In genomic region chr3:63724987-63725386, GRCh38 we compare ENCODE assay signal across 12 cellular contexts.
DNase-seq lines count a peak whose midpoint lies in the region; ATAC-seq and TF ChIP-seq lines count a peak whose summit lies in the region.
"Had no signal": no experiment of that assay in that cellular context is flagged by ENCODE, and none has a peak within 500 bp of the region (broad histone marks: within the 10 kb centered on the region; RNA-seq: fewer than 3 reads in every experiment).

No MANE protein-coding gene starts in this region.

- no peak for ATAC-seq in HG02885 (IDR thresholded peaks at IDR 0.05; ENCODE audit: poor library complexity, unreplicated experiment)
- ATAC-seq in sciatic nerve: no peak
- ATAC-seq in psoas muscle: no peak
- ATAC-seq: activated CD4-positive, alpha-beta T cell treated with anti-CD3 and anti-CD28 coated beads for 36 hours; effector memory CD8-positive, alpha-beta T cell had no signal

- 1% methylated on average over 3 of the region's 3 CpGs for WGBS in GM23248 (ENCODE audit: low coverage in 1 of 2, low lambda C conversion rate in 2 of 2, missing lambda C conversion rate in 2 of 2), 2 experiments
- WGBS in psoas muscle, 3 donors: 69 to 75% (median 69%) methylated on average over 3 of the region's 3 CpGs

- H3K4me3 ChIP-seq in GM23248 (peak overlapping the region; percentile 25; the same call in 1 of the 2 replicates), foreskin fibroblast (ENCODE audit: low read depth in 1 of 2, low read length in 2 of 2) (no peak overlapping the region), retinal pigment epithelial cell (ENCODE audit: low read length) (no peak overlapping the region), psoas muscle (no peak overlapping the region)

- peak overlapping the region; percentile 49 for H3K27ac ChIP-seq in GM23248
- no peak overlapping the region for H3K27ac ChIP-seq in psoas muscle

- TF ChIP-seq CTCF in foreskin fibroblast (IDR thresholded peaks at IDR 0.05; ENCODE audit: low read depth, low read length): no peak
- TF ChIP-seq CTCF in retinal pigment epithelial cell (conservative IDR thresholded peaks at IDR 0.05; ENCODE audit: low read depth, low read length): no peak
- TF ChIP-seq CTCF in psoas muscle (IDR thresholded peaks at IDR 0.05): no peak

- peak; percentile 85 for DNase-seq in GM23248
- peak; percentile 37 for DNase-seq in T1000 (lab: John Stamatoyannopoulos, UW)
- DNase-seq in foreskin fibroblast: peak; percentile 84 to 90
- DNase-seq in retinal pigment epithelial cell (ENCODE audit: low read depth): peak; percentile 88
- DNase-seq in ecto neural progenitor cell (ENCODE audit: low spot score): no peak
- no peak for DNase-seq in sciatic nerve (ENCODE audit: low spot score)
- no peak for DNase-seq in psoas muscle
- DNase-seq: activated CD4-positive, alpha-beta T cell treated with anti-CD3 and anti-CD28 coated beads for 36 hours; activated naive CD4-positive, alpha-beta T cell treated with Interleukin-2 at 50 U/mL for 16 hours; DMS53; effector memory CD8-positive, alpha-beta T cell had no signal

- no peak overlapping the region for H3K9ac ChIP-seq in GM23248

- peak overlapping the region; percentile 70 for H3K4me2 ChIP-seq in GM23248 (ENCODE audit: unreplicated experiment)

- H3K27me3 ChIP-seq in GM23248 (replicated peaks; ENCODE audit: insufficient read depth) (no peaks in the 10 kb centered on the region), psoas muscle (ENCODE audit: insufficient read depth in 3 of 3, low read length in 2 of 3) (no peaks in the 10 kb centered on the region)

- H4K20me1 ChIP-seq in GM23248 (ENCODE audit: insufficient read depth): no peaks in the 10 kb centered on the region

- no peak overlapping the region for H2AFZ ChIP-seq in GM23248

- intact Hi-C loops in sciatic nerve (cut with DNase I) (no loop called here), psoas muscle (cut with DNase I) (no loop called here)

- H3K4me1 ChIP-seq in GM23248 (ENCODE audit: insufficient read depth) (peaks cover 39% of the 10 kb centered on the region), psoas muscle (no peaks in the 10 kb centered on the region)

- H3K9me2 ChIP-seq in GM23248 (ENCODE audit: insufficient read depth): no peaks in the 10 kb centered on the region

- no peaks in the 10 kb centered on the region for H3K79me2 ChIP-seq in GM23248 (ENCODE audit: insufficient read depth)

- in situ Hi-C loops in GM23248 (cut with MboI): no loop called here

- H3K9me3 ChIP-seq in GM23248 (ENCODE audit: low read depth) (no peaks in the 10 kb centered on the region), psoas muscle (no peaks in the 10 kb centered on the region)

- no peaks in the 10 kb centered on the region for H3K36me3 ChIP-seq in GM23248 (ENCODE audit: low read depth)
- H3K36me3 ChIP-seq in psoas muscle (ENCODE audit: insufficient read depth in 1 of 2, low read depth in 1 of 2): no peaks in the 10 kb centered on the region

- H3F3A ChIP-seq in GM23248 (ENCODE audit: insufficient read depth): peaks cover 27% of the 10 kb centered on the region

Comparison
In these comparisons a context has a peak if more than half of its experiments do, and no peak if none do; other contexts are left out.
1. DNase-seq: peak in GM23248 (single experiment), T1000 (single experiment), foreskin fibroblast (2 of 2) and retinal pigment epithelial cell (single experiment); none in ecto neural progenitor cell (single experiment), sciatic nerve (single experiment) and psoas muscle (0 of 2).